1 cellular context compared by ENCODE assay signal in the genomic region with DNA sequence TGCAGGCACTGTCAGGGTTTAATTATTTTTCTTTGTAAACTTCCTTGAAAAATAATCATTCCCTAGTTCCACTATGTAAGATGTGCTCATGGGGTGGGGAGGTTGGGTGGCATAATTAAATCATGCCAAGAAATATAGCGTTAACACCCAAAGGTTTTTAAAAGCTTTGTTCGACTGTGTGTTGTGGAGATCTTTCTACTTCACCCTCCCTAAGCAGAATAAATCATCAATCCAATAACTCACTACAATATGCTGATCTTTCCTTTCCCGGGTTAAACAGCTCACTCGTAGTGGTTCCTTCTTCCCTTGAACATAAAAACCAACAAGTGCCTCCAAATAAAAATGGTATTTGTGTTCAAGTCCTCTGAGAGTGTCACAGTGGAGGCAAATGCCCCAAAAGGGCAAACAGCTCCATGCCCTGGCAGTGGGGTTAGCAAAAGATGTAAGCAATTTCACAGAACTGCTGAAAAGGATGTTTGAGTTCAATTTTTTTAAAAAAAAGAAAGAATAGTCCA.
TF ChIP-seq lines count a peak whose summit lies in the region.

No MANE protein-coding gene starts in this region.

TF ChIP-seq in WTC11, 78 proteins besides CTCF, POLR2A, EP300 and RAD21 (continued from another document):
- TF ChIP-seq, protein P1, sequence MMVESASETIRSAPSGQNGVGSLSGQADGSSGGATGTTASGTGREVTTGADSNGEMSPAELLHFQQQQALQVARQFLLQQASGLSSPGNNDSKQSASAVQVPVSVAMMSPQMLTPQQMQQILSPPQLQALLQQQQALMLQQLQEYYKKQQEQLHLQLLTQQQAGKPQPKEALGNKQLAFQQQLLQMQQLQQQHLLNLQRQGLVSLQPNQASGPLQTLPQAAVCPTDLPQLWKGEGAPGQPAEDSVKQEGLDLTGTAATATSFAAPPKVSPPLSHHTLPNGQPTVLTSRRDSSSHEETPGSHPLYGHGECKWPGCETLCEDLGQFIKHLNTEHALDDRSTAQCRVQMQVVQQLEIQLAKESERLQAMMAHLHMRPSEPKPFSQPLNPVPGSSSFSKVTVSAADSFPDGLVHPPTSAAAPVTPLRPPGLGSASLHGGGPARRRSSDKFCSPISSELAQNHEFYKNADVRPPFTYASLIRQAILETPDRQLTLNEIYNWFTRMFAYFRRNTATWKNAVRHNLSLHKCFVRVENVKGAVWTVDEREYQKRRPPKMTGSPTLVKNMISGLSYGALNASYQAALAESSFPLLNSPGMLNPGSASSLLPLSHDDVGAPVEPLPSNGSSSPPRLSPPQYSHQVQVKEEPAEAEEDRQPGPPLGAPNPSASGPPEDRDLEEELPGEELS (CRISPR knock-in tag; IDR thresholded peaks at IDR 0.05), result no peak
- TF ChIP-seq, protein P2, sequence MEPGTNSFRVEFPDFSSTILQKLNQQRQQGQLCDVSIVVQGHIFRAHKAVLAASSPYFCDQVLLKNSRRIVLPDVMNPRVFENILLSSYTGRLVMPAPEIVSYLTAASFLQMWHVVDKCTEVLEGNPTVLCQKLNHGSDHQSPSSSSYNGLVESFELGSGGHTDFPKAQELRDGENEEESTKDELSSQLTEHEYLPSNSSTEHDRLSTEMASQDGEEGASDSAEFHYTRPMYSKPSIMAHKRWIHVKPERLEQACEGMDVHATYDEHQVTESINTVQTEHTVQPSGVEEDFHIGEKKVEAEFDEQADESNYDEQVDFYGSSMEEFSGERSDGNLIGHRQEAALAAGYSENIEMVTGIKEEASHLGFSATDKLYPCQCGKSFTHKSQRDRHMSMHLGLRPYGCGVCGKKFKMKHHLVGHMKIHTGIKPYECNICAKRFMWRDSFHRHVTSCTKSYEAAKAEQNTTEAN (CRISPR knock-in tag; IDR thresholded peaks at IDR 0.05), result no peak
- TF ChIP-seq, protein P3, sequence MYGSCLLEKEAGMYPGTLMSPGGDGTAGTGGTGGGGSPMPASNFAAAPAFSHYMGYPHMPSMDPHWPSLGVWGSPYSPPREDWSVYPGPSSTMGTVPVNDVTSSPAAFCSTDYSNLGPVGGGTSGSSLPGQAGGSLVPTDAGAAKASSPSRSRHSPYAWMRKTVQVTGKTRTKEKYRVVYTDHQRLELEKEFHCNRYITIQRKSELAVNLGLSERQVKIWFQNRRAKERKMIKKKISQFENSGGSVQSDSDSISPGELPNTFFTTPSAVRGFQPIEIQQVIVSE (CRISPR knock-in tag; IDR thresholded peaks at IDR 0.05; ENCODE audit: borderline replicate concordance), result no peak
